ENCODE assay signal across 27 cellular contexts in the genomic region with DNA sequence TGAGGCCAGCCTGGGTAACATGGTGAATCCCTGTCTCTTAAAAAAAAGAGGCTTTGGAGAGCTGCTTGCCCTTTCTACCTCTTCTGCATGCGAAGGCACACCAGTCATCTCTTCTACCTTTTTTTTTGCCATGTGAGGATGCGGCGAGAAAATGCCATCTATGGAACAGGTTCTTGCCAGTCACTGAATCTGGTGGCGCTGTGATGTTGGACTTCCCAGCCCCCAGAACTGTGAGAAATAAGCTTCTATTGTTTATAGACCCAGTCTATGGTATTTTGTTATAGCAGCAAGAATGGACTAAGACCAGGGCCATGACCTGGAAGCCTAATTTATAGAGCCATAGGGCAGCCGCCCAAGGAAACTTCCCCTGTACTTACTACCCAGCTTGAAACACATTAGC.
"Had no signal": no experiment of that assay in that cellular context is flagged by ENCODE, and none has a peak within 500 bp of the region (broad histone marks: within the 10 kb centered on the region; RNA-seq: fewer than 3 reads in every experiment).

No MANE protein-coding gene starts in this region.

- H3K4me1 Mint-ChIP-seq: stimulated activated naive CD8-positive, alpha-beta T cell treated with anti-CD3 and anti-CD28 coated beads, Interleukin-15, amount 100 ng/mL, for 72 hours had no signal

- H3K9me3 ChIP-seq: pancreas, prostate gland, transverse colon, uterus had no signal

- H3K4me1 ChIP-seq: pancreas, prostate gland, sigmoid colon, transverse colon, uterus had no signal

- H3K27ac Mint-ChIP-seq: memory B cell; naive thymus-derived CD4-positive, alpha-beta T cell; stimulated activated memory B cell treated with anti-CD40 and anti-IgM and Interleukin-4, amounts not matched to agents 10 μg/mL and 1 μg/mL and 100 μg/mL, for 72 hours; stimulated activated naive CD8-positive, alpha-beta T cell treated with anti-CD3 and anti-CD28 coated beads, Interleukin-15, amount 100 ng/mL, for 72 hours had no signal

- H3K4me3 Mint-ChIP-seq: immature natural killer cell; memory B cell; naive thymus-derived CD4-positive, alpha-beta T cell; natural killer cell treated with Interleukin-12 subunit alpha and Interleukin-12 subunit beta and Interleukin-15 and Interleukin-18, amount 100 ng/mL, for 72 hours; stimulated activated memory B cell treated with anti-CD40 and anti-IgM and Interleukin-4, amounts not matched to agents 10 μg/mL and 1 μg/mL and 100 μg/mL, for 72 hours; stimulated activated naive CD8-positive, alpha-beta T cell treated with anti-CD3 and anti-CD28 coated beads, Interleukin-15, amount 100 ng/mL, for 72 hours had no signal

- H3K27me3 ChIP-seq: left lung, pancreas, sigmoid colon, spleen, transverse colon, uterus had no signal

- ATAC-seq: left colon; left lung; mucosa of descending colon; naive thymus-derived CD4-positive, alpha-beta T cell; natural killer cell treated with Interleukin-12 subunit alpha and Interleukin-12 subunit beta and Interleukin-15 and Interleukin-18, amount 100 ng/mL, for 72 hours; pancreas; right cardiac atrium; stimulated activated memory B cell treated with anti-CD40 and anti-IgM and Interleukin-4, amounts not matched to agents 10 μg/mL and 1 μg/mL and 100 μg/mL, for 72 hours; stimulated activated naive CD8-positive, alpha-beta T cell treated with anti-CD3 and anti-CD28 coated beads, Interleukin-15, amount 100 ng/mL, for 72 hours had no signal

- H3K27me3 Mint-ChIP-seq: memory B cell; natural killer cell treated with Interleukin-12 subunit alpha and Interleukin-12 subunit beta and Interleukin-15 and Interleukin-18, amount 100 ng/mL, for 72 hours; stimulated activated memory B cell treated with anti-CD40 and anti-IgM and Interleukin-4, amounts not matched to agents 10 μg/mL and 1 μg/mL and 100 μg/mL, for 72 hours; stimulated activated naive CD8-positive, alpha-beta T cell treated with anti-CD3 and anti-CD28 coated beads, Interleukin-15, amount 100 ng/mL, for 72 hours had no signal

- H3K27ac ChIP-seq: pancreas, prostate gland, sigmoid colon, transverse colon, uterus had no signal

- H3K36me3 ChIP-seq: left lung, pancreas, prostate gland, sigmoid colon, transverse colon, uterus had no signal

- H3K4me3 ChIP-seq: left lung, mucosa of descending colon, pancreas, prostate gland, sigmoid colon, spleen, transverse colon, uterus had no signal

- H3K36me3 Mint-ChIP-seq: natural killer cell treated with Interleukin-12 subunit alpha and Interleukin-12 subunit beta and Interleukin-15 and Interleukin-18, amount 100 ng/mL, for 72 hours had no signal

- DNase-seq: hypothalamus; immature natural killer cell; kidney; left colon; left lung; midbrain; mucosa of descending colon; naive thymus-derived CD4-positive, alpha-beta T cell; nucleus accumbens; pancreas; posterior cingulate gyrus; retina; right cardiac atrium; sigmoid colon; small intestine; spleen; stimulated activated CD4-positive, alpha-beta T cell treated with anti-CD3 and anti-CD28 coated beads, Interleukin-4, amount 100 ng/mL, for 4 hours; stimulated activated CD8-positive, alpha-beta memory T cell treated with anti-CD3 and anti-CD28 coated beads, Interleukin-4, amount 100 ng/mL, for 48 hours; stimulated activated naive CD4-positive, alpha-beta T cell treated with Interleukin-2 at 50 U/mL for 16 hours; stimulated activated naive CD8-positive, alpha-beta T cell treated with anti-CD3 and anti-CD28 coated beads, Interleukin-15, amount 100 ng/mL, for 72 hours; substantia nigra; transverse colon; uterus had no signal
